Comparison of ENCODE assay signal across 18 cellular contexts in genomic region chr2:45137941-45138695, GRCh38.
"Had no signal": no experiment of that assay in that cellular context is flagged by ENCODE, and none has a peak within 500 bp of the region (broad histone marks: within the 10 kb centered on the region; RNA-seq: fewer than 3 reads in every experiment).

No MANE protein-coding gene starts in this region.

- H3K27ac ChIP-seq: colonic mucosa, foreskin keratinocyte, left ventricle myocardium inferior, pancreas had no signal

- H3K9me3 Mint-ChIP-seq: naive B cell had no signal

- H3K27ac Mint-ChIP-seq: immature natural killer cell, naive B cell, progenitor cell of endocrine pancreas had no signal

- DNase-seq: colonic mucosa; dermis blood vessel endothelial cell; erythroblast; foreskin keratinocyte; immature natural killer cell; left ventricle myocardium inferior; naive B cell; nucleus accumbens; pancreas; right cardiac atrium; small intestine; stimulated activated CD4-positive, alpha-beta T cell treated with anti-CD3 and anti-CD28 coated beads, Interleukin-2, amount 100 ng/mL, for 48 hours; stimulated activated naive CD4-positive, alpha-beta T cell treated with Interleukin-2 at 50 U/mL for 16 hours; trophoblast cell had no signal

- H3K4me3 ChIP-seq: colonic mucosa, left ventricle myocardium inferior, lung, pancreas had no signal

- H3K36me3 Mint-ChIP-seq: immature natural killer cell, naive B cell had no signal

- H3K9me3 ChIP-seq: colonic mucosa, left ventricle myocardium inferior, pancreas had no signal

- H3K4me1 ChIP-seq: colonic mucosa, foreskin keratinocyte, left ventricle myocardium inferior, pancreas had no signal

- FAIRE-seq: keratinocyte, pancreas, small intestine, urothelium cell line had no signal

- H3K27me3 ChIP-seq: pancreas had no signal

- H3K36me3 ChIP-seq: colonic mucosa, left ventricle myocardium inferior, pancreas had no signal

- H3K4me3 Mint-ChIP-seq: immature natural killer cell, naive B cell had no signal

- ATAC-seq: foreskin keratinocyte, pancreas, right cardiac atrium had no signal
